Comparison of ENCODE assay signal across 8 cellular contexts in the genomic region with DNA sequence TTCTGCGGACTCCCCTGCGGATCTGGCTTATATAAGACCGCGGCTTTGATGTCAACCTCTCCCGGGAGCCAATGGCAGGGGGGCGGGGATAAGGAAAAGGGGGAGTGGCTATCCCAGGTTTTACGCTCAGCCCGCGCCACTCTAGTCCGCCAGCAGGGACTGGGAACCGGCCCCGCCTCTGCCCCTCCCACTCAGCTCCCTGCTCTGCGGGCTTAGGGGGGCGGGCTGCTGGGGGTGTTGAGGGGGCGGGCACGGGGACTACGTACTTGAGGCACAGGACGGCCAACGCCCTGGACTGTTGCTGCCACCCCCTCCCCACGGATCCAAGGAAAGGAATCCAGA. TPM values are rescaled to one million over a fixed set of nuclear protein-coding genes. Genes with fewer than 3 reads are reported as not detected.
A peak's percentile ranks its signal among the peaks of the same experiment; 100 is the strongest.
DNase-seq lines count a peak whose midpoint lies in the region; ATAC-seq and TF ChIP-seq lines count a peak whose summit lies in the region.

A gene (minus strand): TSS at position 4 of the 342 bp plus-strand sequence. CDS start 219 bp downstream, outside the sequence.

- ATAC-seq in HG02981 (IDR thresholded peaks at IDR 0.05; ENCODE audit: unreplicated experiment) (no peak), GM19395 (IDR thresholded peaks at IDR 0.05; ENCODE audit: unreplicated experiment) (no peak), GM19463 (IDR thresholded peaks at IDR 0.05; ENCODE audit: unreplicated experiment) (no peak)

- H3K4me3 ChIP-seq in mesendoderm (ENCODE audit: low read length): peak within 1 kb of the TSS; percentile 43

- no peak within 1 kb of the TSS for H2AK5ac ChIP-seq in mesendoderm (ENCODE audit: low read length)

- H4K5ac ChIP-seq in mesendoderm (ENCODE audit: low read length): no peak within 1 kb of the TSS

- CTCF ChIA-PET in Calu3 (lab: Charles Lee): interaction anchor here (0.6 kb wide), 1 partner anchor 144 kb away, joined by 3 read pairs; no protein-coding TSS in a partner anchor

- H3K4me3 Mint-ChIP-seq in Calu3 (ENCODE audit: low read depth, unreplicated experiment) (peak within 1 kb of the TSS; percentile 57), chondrocyte (ENCODE audit: unreplicated experiment) (peak within 1 kb of the TSS; percentile 55)

- peaks cover 20% of the 10 kb centered on the region for H3K79me2 ChIP-seq in mesendoderm (ENCODE audit: control insufficient read depth, insufficient read depth, low read length)

- intact Hi-C loops in Calu3 (cut with micrococcal nuclease; ENCODE audit: unreplicated experiment): no loop called here

- H3K27ac Mint-ChIP-seq in Calu3 (ENCODE audit: unreplicated experiment): no peak within 1 kb of the TSS
- H3K27ac Mint-ChIP-seq in chondrocyte (ENCODE audit: unreplicated experiment): no peak within 1 kb of the TSS

- WGBS in mesendoderm (ENCODE audit: extremely low coverage, insufficient coverage, low lambda C conversion rate): no CpG with 5 or more reads among the region's 20 CpGs

- H3K79me1 ChIP-seq in mesendoderm (ENCODE audit: low read length): peaks cover 3% of the 10 kb centered on the region

- no peaks in the 10 kb centered on the region for H3K36me3 ChIP-seq in mesendoderm (ENCODE audit: control insufficient read depth, insufficient read depth, low read length)

- H2BK15ac ChIP-seq in mesendoderm (replicated peaks; ENCODE audit: low read depth): no peak within 1 kb of the TSS

- BruUV-seq in Calu3 (replicated peaks; lab: Mats Ljungman, UMichigan): no TSS peak

- H3K9ac ChIP-seq in mesendoderm (ENCODE audit: low read length): peak within 1 kb of the TSS; percentile 71

- H4K8ac ChIP-seq in mesendoderm (ENCODE audit: low read depth, low read length): no peak within 1 kb of the TSS

- H3K18ac ChIP-seq in mesendoderm (ENCODE audit: low read length): peak within 1 kb of the TSS; percentile 30

- peaks cover 17% of the 10 kb centered on the region for H3K4me1 ChIP-seq in mesendoderm (ENCODE audit: control insufficient read depth, low read depth, low read length)

- no peaks in the 10 kb centered on the region for H3K9me3 Mint-ChIP-seq in Calu3 (ENCODE audit: low read depth, unreplicated experiment)
- no peaks in the 10 kb centered on the region for H3K9me3 Mint-ChIP-seq in chondrocyte (ENCODE audit: low read depth)

- DNase-seq in Calu3: peak; percentile 53
- peak; percentile 71 to 73 for DNase-seq in NCI-H187 (lab: John Stamatoyannopoulos, UW)
- no peak for DNase-seq in chondrocyte (ENCODE audit: low spot score)
- peak; percentile 98 for DNase-seq in mesendoderm
- DNase-seq in NCI-H446 (lab: John Stamatoyannopoulos, UW): no peak

- peak within 1 kb of the TSS; percentile 59 for H3K23ac ChIP-seq in mesendoderm (ENCODE audit: low read length)

- H3K56ac ChIP-seq in mesendoderm (ENCODE audit: low read length): peak within 1 kb of the TSS; percentile 85

- peak within 1 kb of the TSS; percentile 43 for H3K4ac ChIP-seq in mesendoderm (ENCODE audit: low read depth, low read length)

- peak within 1 kb of the TSS; percentile 64 for H3K4me2 ChIP-seq in mesendoderm (ENCODE audit: low read length)

- no peaks in the 10 kb centered on the region for H3K36me3 Mint-ChIP-seq in Calu3 (ENCODE audit: insufficient read depth, unreplicated experiment)
- peaks cover 2% of the 10 kb centered on the region for H3K36me3 Mint-ChIP-seq in chondrocyte (ENCODE audit: low read depth)

- H3K27ac ChIP-seq in mesendoderm (ENCODE audit: low read depth, low read length): no peak within 1 kb of the TSS

- peaks cover 56% of the 10 kb centered on the region for H3K27me3 ChIP-seq in mesendoderm (ENCODE audit: insufficient read depth, low read length, poor library complexity)

- H3K4me1 Mint-ChIP-seq in Calu3 (ENCODE audit: low read depth, unreplicated experiment): peaks cover 8% of the 10 kb centered on the region
- H3K4me1 Mint-ChIP-seq in chondrocyte (ENCODE audit: low read depth): peaks cover 33% of the 10 kb centered on the region

- no peak within 1 kb of the TSS for H2BK120ac ChIP-seq in mesendoderm (ENCODE audit: low read depth, low read length)

- H3K27me3 Mint-ChIP-seq in Calu3 (ENCODE audit: unreplicated experiment) (peaks cover 92% of the 10 kb centered on the region), chondrocyte (ENCODE audit: low read depth) (peaks cover 90% of the 10 kb centered on the region)

- H2BK5ac ChIP-seq in mesendoderm (ENCODE audit: low read length): no peak within 1 kb of the TSS

- no peak for TF ChIP-seq CTCF in Calu3 (IDR thresholded peaks at IDR 0.05; ENCODE audit: unreplicated experiment)
- TF ChIP-seq CTCF in chondrocyte (IDR thresholded peaks at IDR 0.05): no peak

RNA-seq across cellular contexts. Expression of the gene that starts here (rescaled TPM):
- total RNA-seq in Calu3 (2022) (not detected in 2 replicates), chondrocyte (not detected in 3 replicates)
- 0.94 TPM for polyA plus RNA-seq in mesendoderm (2013, experiment 1 of 2)
- polyA plus RNA-seq in mesendoderm (2013, experiment 2 of 2): 0.81 TPM

Comparison
In these comparisons a context has a peak if more than half of its experiments do, and no peak if none do; other contexts are left out.
1. Peak in DNase-seq in Calu3; RNA of the gene not detected or under 1 TPM.
2. DNase-seq: peak in NCI-H187 (2 of 2) and mesendoderm (single experiment); none in chondrocyte (single experiment) and NCI-H446 (0 of 2).